In the genomic region with DNA sequence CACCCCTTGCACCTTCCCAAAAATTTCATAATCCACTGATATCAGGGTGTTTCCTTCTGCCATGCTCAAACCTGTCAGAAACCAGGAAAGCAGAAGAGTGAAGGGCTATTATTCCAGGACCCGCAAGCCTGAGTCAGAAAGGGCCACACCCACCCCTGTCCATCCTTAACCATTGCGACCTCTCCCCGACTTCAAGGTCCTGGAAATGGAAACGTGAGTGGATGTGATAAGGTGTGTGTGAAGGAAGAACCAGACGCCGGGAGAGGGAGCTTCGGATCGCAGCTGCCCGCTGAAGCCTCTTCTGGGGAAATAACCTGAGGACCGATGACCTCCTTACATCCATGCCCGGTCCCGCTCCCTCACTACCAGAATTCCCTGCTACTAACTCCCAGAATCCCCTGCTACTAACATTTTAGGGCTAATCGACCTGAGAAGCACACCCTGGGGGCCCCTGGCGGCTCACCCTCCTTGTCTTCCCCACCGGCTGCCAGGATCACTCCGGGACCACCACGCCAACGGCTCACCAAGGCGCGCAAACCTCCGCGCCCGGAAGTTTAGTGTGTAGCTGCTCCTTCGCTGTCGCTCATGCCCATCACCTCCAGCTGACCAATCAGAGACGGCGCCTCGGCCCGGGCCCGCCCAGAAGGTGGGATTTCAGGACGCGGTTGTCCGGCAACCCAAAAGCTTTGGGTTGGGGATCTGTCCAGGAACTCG, we compare ENCODE assay signal across 8 cellular contexts. TPM values are rescaled to one million over a fixed set of nuclear protein-coding genes. Genes with fewer than 3 reads are reported as not detected.
DNase-seq lines count a peak whose midpoint lies in the region; ATAC-seq and TF ChIP-seq lines count a peak whose summit lies in the region.

A gene (minus strand): TSS at position 534 of the 714 bp plus-strand sequence. CDS start 471 bp downstream, at position 63.

- ATAC-seq in HG02870 (IDR thresholded peaks at IDR 0.05; ENCODE audit: unreplicated experiment) (peak; percentile 98), T-cell (replicated peaks in 1 of 4) (peak; percentile 99 to 100 (median 100)), upper lobe of right lung (peak; percentile 99)

- peak within 1 kb of the TSS; percentile 98 for H3K27ac Mint-ChIP-seq in T-cell

- peaks cover 9% of the 10 kb centered on the region for H3K36me3 Mint-ChIP-seq in T-cell

- no peaks in the 10 kb centered on the region for H3K27me3 Mint-ChIP-seq in T-cell

- 0 to 2% (median 1%) methylated on average over 10 to 34 of the region's 34 CpGs for WGBS in adrenal gland, 4 donors

- TF ChIP-seq CTCF in GM13977 (IDR thresholded peaks at IDR 0.05; ENCODE audit: extremely low read depth, insufficient read depth, missing control alignments) (no peak), adrenal gland (IDR thresholded peaks at IDR 0.05) (no peak), upper lobe of right lung (IDR thresholded peaks at IDR 0.05) (no peak)

- peak in 1 of 2 donors; percentile 30 for TF ChIP-seq POLR2A in adrenal gland (IDR thresholded peaks at IDR 0.05)

- H3K4me1 ChIP-seq in adrenal gland (replicated peaks in 1 of 2) (peaks cover 9 to 27% of the 10 kb centered on the region in 2 donors), upper lobe of right lung (peaks cover 26% of the 10 kb centered on the region)

- peak within 1 kb of the TSS; percentile 53 to 89 (median 66) for H3K4me3 ChIP-seq in adrenal gland
- H3K4me3 ChIP-seq in upper lobe of right lung, result peak within 1 kb of the TSS; percentile 94

- DNase-seq in GM13977 (ENCODE audit: low spot score), result peak; percentile 90
- peak; percentile 88 for DNase-seq in NCI-H146 (lab: John Stamatoyannopoulos, UW)
- DNase-seq in T-cell, result peak; percentile 74 to 91 (median 84)
- peak; percentile 91 to 97 (median 93) for DNase-seq in adrenal gland
- peak; percentile 97 for DNase-seq in cardiac septum (ENCODE audit: low spot score)
- peak; percentile 98 for DNase-seq in posterior vena cava (ENCODE audit: low spot score)
- DNase-seq in upper lobe of right lung, result peak; percentile 95

- no peaks in the 10 kb centered on the region for H3K36me3 ChIP-seq in adrenal gland (replicated peaks in 1 of 2)
- H3K36me3 ChIP-seq in upper lobe of right lung, result no peaks in the 10 kb centered on the region

- no peaks in the 10 kb centered on the region for H3K9me3 ChIP-seq in adrenal gland (replicated peaks in 1 of 3)
- no peaks in the 10 kb centered on the region for H3K9me3 ChIP-seq in upper lobe of right lung

- in situ Hi-C loops in GM13977 (cut with MboI; ENCODE audit: low pct_unique_long_range_greater_than_20kb, low sequenced_read_pairs, unreplicated experiment), result no loop called here

- H3K27ac ChIP-seq in adrenal gland (peak within 1 kb of the TSS in 3 of 5 donors; percentile 46 to 55 (median 54)), upper lobe of right lung (peak within 1 kb of the TSS; percentile 81)

- no peaks in the 10 kb centered on the region for H3K9me3 Mint-ChIP-seq in T-cell

- POLR2A ChIA-PET in T-cell (lab: Charles Lee), result interaction anchor here (0.6 to 1.0 kb wide), 5 partner anchors 12 to 226 kb away, joined by 3 to 7 read pairs (median 3); no protein-coding TSS in a partner anchor

- H3K27me3 ChIP-seq in adrenal gland (no peaks in the 10 kb centered on the region), upper lobe of right lung (no peaks in the 10 kb centered on the region)

- H3K4me1 Mint-ChIP-seq in T-cell, result peaks cover 21 to 38% (median 36%) of the 10 kb centered on the region in 3 donors

- intact Hi-C loops in adrenal gland (cut with DNase I) (loop anchor here in 1 of 2 donors (10.0 kb wide), 1 partner anchor 59 kb away; a partner anchor contains a TSS), cardiac septum (cut with DNase I) (no loop called here), posterior vena cava (cut with DNase I) (no loop called here), upper lobe of right lung (cut with DNase I) (no loop called here)

- CTCF ChIA-PET in T-cell (lab: Charles Lee), result interaction anchor here (0.5 to 1.5 kb wide), 4 partner anchors 9 to 203 kb away, joined by 3 to 4 read pairs (median 3); no protein-coding TSS in a partner anchor

- H3K4me3 Mint-ChIP-seq in T-cell, result peak within 1 kb of the TSS; percentile 94 to 100 (median 100)

RNA-seq across cellular contexts. Expression of the gene that starts here (rescaled TPM):
- total RNA-seq in T-cell (10 to 100 TPM; 15.3 to 26.1 (median 21.5) TPM), adrenal gland (10 to 100 TPM; 11.5 to 36.5 (median 17.8) TPM), cardiac septum (12.2 TPM), posterior vena cava (10 to 100 TPM in 1 of 2 donors, 1 to 10 TPM in 1; 8.2 to 11.5 TPM), upper lobe of right lung (15.3 TPM)
- polyA plus RNA-seq in adrenal gland, result 10 to 100 TPM; 23.2 to 73.0 (median 66.8) TPM

Comparison
In these comparisons a context has a peak if more than half of its experiments do, and no peak if none do; other contexts are left out.
1. Peak in every context shown above with its lines: DNase-seq, ATAC-seq, H3K4me3 ChIP-seq and H3K27ac ChIP-seq.